Comparison of ENCODE assay signal across 30 cellular contexts in genomic region chr16:80403871-80404270, GRCh38.
"Had no signal": no experiment of that assay in that cellular context is flagged by ENCODE, and none has a peak within 500 bp of the region (broad histone marks: within the 10 kb centered on the region; RNA-seq: fewer than 3 reads in every experiment).

No MANE protein-coding gene starts in this region.

- H3K4me1 Mint-ChIP-seq: activated B cell treated with CpG ODN at 0.5 μM for 24 hours; activated naive CD8-positive, alpha-beta T cell treated with anti-CD3 and anti-CD28 coated beads for 36 hours; activated naive CD8-positive, alpha-beta T cell treated with anti-CD3 and anti-CD28 coated beads, Interleukin-2, amount 50 U/mL, for 24 hours; activated T-helper 17 cell treated with anti-CD3 and anti-CD28 coated beads, Interleukin-2, amount 50 U/mL, for 72 hours; T-helper 17 cell had no signal

- DNase-seq: activated B cell treated with CpG ODN at 0.5 μM for 24 hours; activated CD4-positive, alpha-beta T cell treated with anti-CD3 and anti-CD28 coated beads for 48 hours; activated CD4-positive, alpha-beta T cell treated with anti-CD3 and anti-CD28 coated beads, Interleukin-2, amount 50 U/mL, for 1 hour; activated CD4-positive, alpha-beta T cell treated with anti-CD3 and anti-CD28 coated beads, Interleukin-2, amount 50 U/mL, for 48 hours; activated CD8-positive, alpha-beta memory T cell treated with anti-CD3 and anti-CD28 coated beads for 24 hours; activated CD8-positive, alpha-beta T cell treated with anti-CD3 and anti-CD28 coated beads for 36 hours; activated effector memory CD4-positive, alpha-beta T cell treated with Interleukin-2 at 50 U/mL for 16 hours; activated gamma-delta T cell treated with Interleukin-2 at 50 U/mL for 16 hours; activated naive CD4-positive, alpha-beta T cell treated with anti-CD3 and anti-CD28 coated beads, Interleukin-2, amount 50 U/mL, for 16 hours; activated naive CD4-positive, alpha-beta T cell treated with Interleukin-2 at 50 U/mL for 16 hours; activated naive CD8-positive, alpha-beta T cell treated with anti-CD3 and anti-CD28 coated beads for 36 hours; activated naive CD8-positive, alpha-beta T cell treated with anti-CD3 and anti-CD28 coated beads, Interleukin-2, amount 50 U/mL, for 24 hours; activated T-cell treated with anti-CD3 and anti-CD28 coated beads, Interleukin-2, amount 50 U/mL, for 4 hours; adrenal gland; amygdala; aorta; body of pancreas; caudate nucleus; cortex of kidney; dermis blood vessel endothelial cell; effector CD4-positive, alpha-beta T cell; effector memory CD8-positive, alpha-beta T cell; esophagus squamous epithelium; T-helper 1 cell; T-helper 17 cell; T1000; WERI-Rb-1 had no signal

- H3K27ac Mint-ChIP-seq: activated B cell treated with CpG ODN at 0.5 μM for 24 hours; activated CD8-positive, alpha-beta T cell treated with anti-CD3 and anti-CD28 coated beads for 36 hours; activated naive CD8-positive, alpha-beta T cell treated with anti-CD3 and anti-CD28 coated beads for 36 hours; activated naive CD8-positive, alpha-beta T cell treated with anti-CD3 and anti-CD28 coated beads, Interleukin-2, amount 50 U/mL, for 24 hours; activated T-helper 17 cell treated with anti-CD3 and anti-CD28 coated beads, Interleukin-2, amount 50 U/mL, for 72 hours; effector memory CD8-positive, alpha-beta T cell; T-helper 17 cell; T-helper 2 cell treated with Interferon-gamma antibody and Interleukin-4, amounts not matched to agents 5 μg/mL and 100 μg/mL, for 36 hours had no signal

- H3K4me3 Mint-ChIP-seq: activated B cell treated with CpG ODN at 0.5 μM for 24 hours; activated CD8-positive, alpha-beta T cell treated with anti-CD3 and anti-CD28 coated beads for 36 hours; activated naive CD8-positive, alpha-beta T cell treated with anti-CD3 and anti-CD28 coated beads for 36 hours; activated naive CD8-positive, alpha-beta T cell treated with anti-CD3 and anti-CD28 coated beads, Interleukin-2, amount 50 U/mL, for 24 hours; activated T-cell treated with anti-CD3 and anti-CD28 coated beads, Interleukin-2, amount 50 U/mL, for 4 hours; activated T-helper 17 cell treated with anti-CD3 and anti-CD28 coated beads, Interleukin-2, amount 50 U/mL, for 72 hours; effector memory CD8-positive, alpha-beta T cell; T-helper 17 cell; T-helper 2 cell treated with Interferon-gamma antibody and Interleukin-4, amounts not matched to agents 5 μg/mL and 100 μg/mL, for 36 hours had no signal

- H3K9me3 Mint-ChIP-seq: activated B cell treated with CpG ODN at 0.5 μM for 24 hours; activated CD8-positive, alpha-beta T cell treated with anti-CD3 and anti-CD28 coated beads for 36 hours; activated naive CD8-positive, alpha-beta T cell treated with anti-CD3 and anti-CD28 coated beads for 36 hours; activated naive CD8-positive, alpha-beta T cell treated with anti-CD3 and anti-CD28 coated beads, Interleukin-2, amount 50 U/mL, for 24 hours; activated T-cell treated with anti-CD3 and anti-CD28 coated beads, Interleukin-2, amount 50 U/mL, for 4 hours; activated T-helper 17 cell treated with anti-CD3 and anti-CD28 coated beads, Interleukin-2, amount 50 U/mL, for 72 hours; effector memory CD8-positive, alpha-beta T cell; T-helper 2 cell treated with Interferon-gamma antibody and Interleukin-4, amounts not matched to agents 5 μg/mL and 100 μg/mL, for 36 hours had no signal

- H3K36me3 Mint-ChIP-seq: activated naive CD8-positive, alpha-beta T cell treated with anti-CD3 and anti-CD28 coated beads for 36 hours had no signal

- ATAC-seq: activated CD4-positive, CD25-positive, alpha-beta regulatory T cell treated with anti-CD3 and anti-CD28 coated beads, Interleukin-2, amount 50 U/mL, for 24 hours; activated CD8-positive, alpha-beta T cell treated with anti-CD3 and anti-CD28 coated beads for 36 hours; activated naive CD8-positive, alpha-beta T cell treated with anti-CD3 and anti-CD28 coated beads, Interleukin-2, amount 50 U/mL, for 24 hours; activated T-cell treated with anti-CD3 and anti-CD28 coated beads, Interleukin-2, amount 50 U/mL, for 4 hours; activated T-helper 17 cell treated with anti-CD3 and anti-CD28 coated beads, Interleukin-2, amount 50 U/mL, for 72 hours; body of pancreas; effector memory CD8-positive, alpha-beta T cell; T-helper 17 cell had no signal
